12 cellular contexts compared by ENCODE assay signal in genomic region chr17:72136692-72137550, GRCh38. TPM values are rescaled to one million over a fixed set of nuclear protein-coding genes. Genes with fewer than 3 reads are reported as not detected.
A peak's percentile ranks its signal among the peaks of the same experiment; 100 is the strongest.
DNase-seq lines count a peak whose midpoint lies in the region; ATAC-seq and FAIRE-seq lines count a peak whose summit lies in the region.
"Had no signal": no experiment of that assay in that cellular context is flagged by ENCODE, and none has a peak within 500 bp of the region (broad histone marks: within the 10 kb centered on the region; RNA-seq: fewer than 3 reads in every experiment).

No MANE protein-coding gene starts in this region.

- DNase-seq in HCEC 1CT, result peak; percentile 40
- DNase-seq in RCC 7860 (ENCODE audit: low spot score), result peak; percentile 69
- DNase-seq in fibroblast of gingiva (ENCODE audit: low read depth), result peak; percentile 49
- DNase-seq in renal cortical epithelial cell (ENCODE audit: low read depth), result peak; percentile 91
- no peak for DNase-seq in SHP77 (lab: John Stamatoyannopoulos, UW)
- DNase-seq in H4 (ENCODE audit: low spot score), result no peak
- DNase-seq: cortex of kidney, left colon had no signal

- peak; percentile 89 for FAIRE-seq in RCC 7860 (lab: Jason Lieb, UNC)

- ATAC-seq in GM21576 (IDR thresholded peaks at IDR 0.05; ENCODE audit: unreplicated experiment) (no peak), HG03097 (IDR thresholded peaks at IDR 0.05; ENCODE audit: low FRiP score, unreplicated experiment) (no peak)
- ATAC-seq: activated naive CD4-positive, alpha-beta T cell treated with anti-CD3 and anti-CD28 coated beads, Interleukin-2, amount 50 U/mL, for 72 hours; left colon; natural killer cell treated with Interleukin-12 subunit alpha and Interleukin-12 subunit beta and Interleukin-15 and Interleukin-18, amount 100 ng/mL, for 72 hours had no signal

RNA-seq across cellular contexts. Expression of gene SOX9, which starts 16.1 kb away (rescaled TPM):
- total RNA-seq in renal cortical epithelial cell, result 7.1 and 12.9 TPM in 2 replicates
- total RNA-seq in H4 (2014; rRNA removed; shearing (Covaris generic)), result 13.9 and 15.8 TPM in 2 replicates
- total RNA-seq: activated naive CD4-positive, alpha-beta T cell treated with anti-CD3 and anti-CD28 coated beads, Interleukin-2, amount 50 U/mL, for 72 hours; natural killer cell treated with Interleukin-12 subunit alpha and Interleukin-12 subunit beta and Interleukin-15 and Interleukin-18, amount 100 ng/mL, for 72 hours had no signal

Comparison
In these comparisons a context has a peak if more than half of its experiments do, and no peak if none do; other contexts are left out.
1. DNase-seq: peak in HCEC 1CT (single experiment), RCC 7860 (single experiment), fibroblast of gingiva (single experiment) and renal cortical epithelial cell (single experiment); none in SHP77 (0 of 2) and H4 (single experiment).